16 cellular contexts compared by ENCODE assay signal in the genomic region with DNA sequence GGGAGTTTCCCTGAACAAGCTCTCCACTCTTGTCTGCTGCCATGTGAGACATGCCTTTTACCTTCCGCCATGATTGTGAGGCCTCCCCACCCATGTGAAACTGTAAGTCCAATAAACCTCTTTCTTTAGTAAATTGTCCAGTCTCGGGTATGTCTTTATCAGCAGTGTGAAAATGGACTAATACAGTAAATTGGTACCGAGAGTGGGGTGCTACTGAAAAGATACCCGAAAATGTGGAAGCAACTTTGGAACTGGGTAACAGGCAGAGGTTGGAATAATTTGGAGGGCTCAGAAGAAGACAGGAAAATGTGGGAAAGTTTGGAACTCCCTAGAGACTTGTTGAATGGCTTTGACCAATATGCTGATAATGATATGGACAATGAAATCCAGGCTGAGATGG. TPM values are rescaled to one million over a fixed set of nuclear protein-coding genes. Genes with fewer than 3 reads are reported as not detected.
"Had no signal": no experiment of that assay in that cellular context is flagged by ENCODE, and none has a peak within 500 bp of the region (broad histone marks: within the 10 kb centered on the region; RNA-seq: fewer than 3 reads in every experiment).

No MANE protein-coding gene starts in this region.

RNA-seq across cellular contexts. Expression of a gene that starts 13.2 kb away (rescaled TPM):
- total RNA-seq: activated naive CD4-positive, alpha-beta T cell treated with anti-CD3 and anti-CD28 coated beads, Interleukin-2, amount 50 U/mL, for 72 hours; activated naive CD8-positive, alpha-beta T cell treated with anti-CD3 and anti-CD28 coated beads, Interleukin-2, amount 10 ng/mL, durations not matched to agents 7 days and 5 days; activated T-helper 1 cell treated with anti-CD3 and anti-CD28 coated beads, Interleukin-12 subunit alpha, Interleukin-12 subunit beta, Interleukin-2, Interleukin-4 antibody, amounts not matched to agents 30 ng/mL and 10 ng/mL and 1 ng/mL, durations not matched to agents 14 hours and 24 hours and 36 hours; activated T-helper 17 cell treated with anti-CD3 and anti-CD28 coated beads, Interleukin-2, amount 50 U/mL, for 72 hours; activated T-helper 2 cell treated with anti-CD3 and anti-CD28 coated beads, Interferon-gamma antibody, Interleukin-2, Interleukin-4, amounts not matched to agents 10 μg/mL and 5 μg/mL and 100 μg/mL, durations not matched to agents 14 hours and 24 hours and 36 hours; adrenal gland; aorta; ascending aorta; astrocyte; body of pancreas; cardiac muscle cell; cardiac septum; cerebellum; chondrocyte had no signal
- polyA plus RNA-seq: adipose tissue, aorta, cardiac muscle cell had no signal

RNA-seq across cellular contexts. Expression of a gene that starts 18.0 kb away (rescaled TPM):
- total RNA-seq: aorta, ascending aorta, breast epithelium had no signal
